30 cellular contexts compared by ENCODE assay signal in genomic region chr14:98893675-98894074, GRCh38.
"Had no signal": no experiment of that assay in that cellular context is flagged by ENCODE, and none has a peak within 500 bp of the region (broad histone marks: within the 10 kb centered on the region; RNA-seq: fewer than 3 reads in every experiment).

No MANE protein-coding gene starts in this region.

- H3K4me2 ChIP-seq: SK-N-SH, smooth muscle cell had no signal

- FAIRE-seq: TTC549 had no signal

- H3K4me3 ChIP-seq: esophagus muscularis mucosa, left ventricle myocardium inferior, lung, sigmoid colon, smooth muscle cell, suprapubic skin, tibial nerve had no signal

- H3K4me1 Mint-ChIP-seq: naive B cell had no signal

- H3K27me3 Mint-ChIP-seq: activated CD4-positive, alpha-beta memory T cell treated with anti-CD3 and anti-CD28 coated beads for 36 hours; brain; naive B cell had no signal

- H3K36me3 Mint-ChIP-seq: activated CD4-positive, alpha-beta memory T cell treated with anti-CD3 and anti-CD28 coated beads for 36 hours; activated naive CD4-positive, alpha-beta T cell treated with anti-CD3 and anti-CD28 coated beads, Interleukin-2, amount 50 U/mL, for 72 hours; brain; naive B cell had no signal

- H3K9ac ChIP-seq: SK-N-SH had no signal

- DNase-seq: activated CD4-positive, alpha-beta memory T cell treated with anti-CD3 and anti-CD28 coated beads for 36 hours; activated CD4-positive, alpha-beta T cell treated with anti-CD3 and anti-CD28 coated beads for 48 hours; activated CD8-positive, alpha-beta memory T cell treated with anti-CD3 and anti-CD28 coated beads, Interleukin-2, amount 50 U/mL, for 4 hours; activated T-cell treated with anti-CD3 and anti-CD28 coated beads, Interleukin-2, amount 50 U/mL, for 1 hour; caudate nucleus; cortex of kidney; effector memory CD8-positive, alpha-beta T cell; foreskin melanocyte; left ventricle myocardium inferior; naive B cell; nephron progenitor cell; retina; sigmoid colon; SK-N-SH; stimulated activated naive CD4-positive, alpha-beta T cell; SW 1271; T-helper 9 cell had no signal

- H3K4me3 Mint-ChIP-seq: activated CD4-positive, alpha-beta memory T cell treated with anti-CD3 and anti-CD28 coated beads for 36 hours; activated T-helper 1 cell treated with anti-CD3 and anti-CD28 coated beads, Interleukin-12 subunit alpha, Interleukin-12 subunit beta, Interleukin-2, Interleukin-4 antibody, amounts not matched to agents 30 ng/mL and 10 ng/mL and 1 ng/mL, durations not matched to agents 14 hours and 24 hours and 36 hours; brain; effector memory CD8-positive, alpha-beta T cell; nephron progenitor cell; T-helper 1 cell treated with Interleukin-12 subunit alpha and Interleukin-12 subunit beta and Interleukin-4 antibody, amounts not matched to agents 30 μg/mL and 1 μg/mL, for 36 hours had no signal

- H3K27ac ChIP-seq: esophagus muscularis mucosa, left ventricle myocardium inferior, neutrophil, sigmoid colon, suprapubic skin, tibial nerve, VCaP had no signal

- ATAC-seq: activated naive CD4-positive, alpha-beta T cell treated with anti-CD3 and anti-CD28 coated beads, Interleukin-2, amount 50 U/mL, for 72 hours; effector memory CD8-positive, alpha-beta T cell had no signal

- H3K9me3 ChIP-seq: esophagus muscularis mucosa, neutrophil, sigmoid colon, SK-N-SH, suprapubic skin had no signal

- H3K27me3 ChIP-seq: esophagus muscularis mucosa, neutrophil, sigmoid colon, suprapubic skin, tibial nerve had no signal

- H3K36me3 ChIP-seq: esophagus muscularis mucosa, left ventricle myocardium inferior, neutrophil, sigmoid colon, suprapubic skin, tibial nerve had no signal

- H3K4me1 ChIP-seq: esophagus muscularis mucosa, left ventricle myocardium inferior, sigmoid colon, tibial nerve had no signal

- H3K27ac Mint-ChIP-seq: activated CD4-positive, alpha-beta memory T cell treated with anti-CD3 and anti-CD28 coated beads for 36 hours; activated naive CD4-positive, alpha-beta T cell treated with anti-CD3 and anti-CD28 coated beads, Interleukin-2, amount 50 U/mL, for 72 hours; activated T-helper 1 cell treated with anti-CD3 and anti-CD28 coated beads, Interleukin-12 subunit alpha, Interleukin-12 subunit beta, Interleukin-2, Interleukin-4 antibody, amounts not matched to agents 30 ng/mL and 10 ng/mL and 1 ng/mL, durations not matched to agents 14 hours and 24 hours and 36 hours; brain; effector memory CD8-positive, alpha-beta T cell; nephron progenitor cell; progenitor cell of endocrine pancreas; T-helper 1 cell treated with Interleukin-12 subunit alpha and Interleukin-12 subunit beta and Interleukin-4 antibody, amounts not matched to agents 30 μg/mL and 1 μg/mL, for 36 hours had no signal

- H3K9me3 Mint-ChIP-seq: activated CD4-positive, alpha-beta memory T cell treated with anti-CD3 and anti-CD28 coated beads for 36 hours; activated naive CD4-positive, alpha-beta T cell treated with anti-CD3 and anti-CD28 coated beads, Interleukin-2, amount 50 U/mL, for 72 hours; effector memory CD8-positive, alpha-beta T cell; nephron progenitor cell; T-helper 1 cell treated with Interleukin-12 subunit alpha and Interleukin-12 subunit beta and Interleukin-4 antibody, amounts not matched to agents 30 μg/mL and 1 μg/mL, for 36 hours had no signal
